In the genomic region with DNA sequence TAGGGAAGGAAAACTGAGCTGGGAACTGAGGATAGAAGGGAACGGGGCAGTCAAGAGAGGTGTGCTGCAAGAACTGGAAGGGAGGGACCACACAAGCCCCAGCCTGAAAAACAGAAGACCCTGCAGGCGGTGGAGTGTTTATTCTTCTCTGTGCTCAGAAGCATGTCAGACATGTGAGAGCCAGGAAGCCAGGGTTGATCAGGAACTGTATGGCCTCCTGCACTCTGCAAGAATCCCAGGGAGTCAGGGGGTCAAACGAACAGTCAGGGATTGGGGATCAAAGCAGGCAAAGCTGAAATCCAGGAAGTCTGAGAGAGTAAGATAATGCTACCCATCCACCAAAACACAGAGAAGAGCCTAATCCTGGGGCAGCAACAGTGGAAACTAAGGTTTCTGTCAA, we compare ENCODE assay signal across 1 cellular context.
TF ChIP-seq lines count a peak whose summit lies in the region.

No MANE protein-coding gene starts in this region.

TF ChIP-seq in IMR-90, 13 proteins besides CTCF, POLR2A, EP300 and RAD21:
- TF ChIP-seq RCOR1 (IDR thresholded peaks at IDR 0.05; ENCODE audit: insufficient replicate concordance, low read length): no peak
- no peak for TF ChIP-seq SMC3 (IDR thresholded peaks at IDR 0.05; ENCODE audit: low read depth, low read length)
- no peak for TF ChIP-seq NFE2L2 (IDR thresholded peaks at IDR 0.05; ENCODE audit: low read depth, low read length)
- TF ChIP-seq, protein P1, sequence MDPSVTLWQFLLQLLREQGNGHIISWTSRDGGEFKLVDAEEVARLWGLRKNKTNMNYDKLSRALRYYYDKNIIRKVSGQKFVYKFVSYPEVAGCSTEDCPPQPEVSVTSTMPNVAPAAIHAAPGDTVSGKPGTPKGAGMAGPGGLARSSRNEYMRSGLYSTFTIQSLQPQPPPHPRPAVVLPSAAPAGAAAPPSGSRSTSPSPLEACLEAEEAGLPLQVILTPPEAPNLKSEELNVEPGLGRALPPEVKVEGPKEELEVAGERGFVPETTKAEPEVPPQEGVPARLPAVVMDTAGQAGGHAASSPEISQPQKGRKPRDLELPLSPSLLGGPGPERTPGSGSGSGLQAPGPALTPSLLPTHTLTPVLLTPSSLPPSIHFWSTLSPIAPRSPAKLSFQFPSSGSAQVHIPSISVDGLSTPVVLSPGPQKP (IDR thresholded peaks at IDR 0.05; ENCODE audit: borderline replicate concordance, low read depth, low read length): no peak
- TF ChIP-seq, protein P2, sequence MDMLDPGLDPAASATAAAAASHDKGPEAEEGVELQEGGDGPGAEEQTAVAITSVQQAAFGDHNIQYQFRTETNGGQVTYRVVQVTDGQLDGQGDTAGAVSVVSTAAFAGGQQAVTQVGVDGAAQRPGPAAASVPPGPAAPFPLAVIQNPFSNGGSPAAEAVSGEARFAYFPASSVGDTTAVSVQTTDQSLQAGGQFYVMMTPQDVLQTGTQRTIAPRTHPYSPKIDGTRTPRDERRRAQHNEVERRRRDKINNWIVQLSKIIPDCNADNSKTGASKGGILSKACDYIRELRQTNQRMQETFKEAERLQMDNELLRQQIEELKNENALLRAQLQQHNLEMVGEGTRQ (IDR thresholded peaks at IDR 0.05; ENCODE audit: low read depth, low read length): no peak
- TF ChIP-seq FOS (IDR thresholded peaks at IDR 0.05; ENCODE audit: low read depth, low read length): no peak
- no peak for TF ChIP-seq BHLHE40 (IDR thresholded peaks at IDR 0.05; ENCODE audit: low read depth, low read length)
- TF ChIP-seq RFX5 (IDR thresholded peaks at IDR 0.05; ENCODE audit: low read depth, low read length): no peak
- no peak for TF ChIP-seq MAZ (IDR thresholded peaks at IDR 0.05; ENCODE audit: borderline replicate concordance, low read depth, low read length)
- TF ChIP-seq CEBPB (IDR thresholded peaks at IDR 0.05; ENCODE audit: low read depth, low read length): no peak
- TF ChIP-seq MAFK (IDR thresholded peaks at IDR 0.05; ENCODE audit: low read depth, low read length): no peak
- no peak for TF ChIP-seq MXI1 (IDR thresholded peaks at IDR 0.05; ENCODE audit: borderline replicate concordance, low read depth, low read length)
- TF ChIP-seq CHD1 (IDR thresholded peaks at IDR 0.05; ENCODE audit: low read depth, low read length): no peak
TF ChIP-seq in IMR-90: peak in this region for 0.
